In the genomic region with DNA sequence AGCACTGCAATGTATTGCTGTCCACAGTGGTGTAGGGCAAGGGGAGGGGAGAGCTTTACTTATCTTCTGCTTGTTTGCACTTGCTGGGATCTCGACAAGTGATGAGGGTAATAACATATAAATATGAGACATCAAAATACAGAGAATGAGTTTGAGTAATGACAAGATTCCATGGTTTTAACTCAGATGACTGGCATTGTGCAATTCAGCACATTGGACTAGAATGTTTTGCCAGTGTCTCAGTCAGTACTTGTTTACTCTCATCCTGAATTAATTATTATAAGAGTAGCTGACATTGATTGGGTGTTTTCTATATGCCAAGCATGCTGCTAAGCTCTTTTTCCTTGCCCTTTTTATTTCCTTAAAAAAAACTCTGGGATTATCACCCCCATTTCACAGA, we compare ENCODE assay signal across 27 cellular contexts.
DNase-seq lines count a peak whose midpoint lies in the region; ATAC-seq and TF ChIP-seq lines count a peak whose summit lies in the region.
"Had no signal": no experiment of that assay in that cellular context is flagged by ENCODE, and none has a peak within 500 bp of the region (broad histone marks: within the 10 kb centered on the region; RNA-seq: fewer than 3 reads in every experiment).

No MANE protein-coding gene starts in this region.

- no peaks in the 10 kb centered on the region for H3K36me3 ChIP-seq in KMS-11 (ENCODE audit: insufficient read depth)
- no peaks in the 10 kb centered on the region for H3K36me3 ChIP-seq in adrenal gland (replicated peaks in 1 of 2)
- H3K36me3 ChIP-seq: esophagus squamous epithelium, stomach, uterus had no signal

- H3K79me2 ChIP-seq in KMS-11 (ENCODE audit: insufficient read depth, low read depth): no peaks in the 10 kb centered on the region

- H3K27me3 ChIP-seq in KMS-11 (ENCODE audit: insufficient read depth, low read depth) (no peaks in the 10 kb centered on the region), adrenal gland (no peaks in the 10 kb centered on the region)
- H3K27me3 ChIP-seq: esophagus squamous epithelium, stomach, uterus had no signal

- H3K9ac ChIP-seq in KMS-11: no peak overlapping the region
- H3K9ac ChIP-seq: SK-N-SH had no signal

- no peaks in the 10 kb centered on the region for H3K9me3 ChIP-seq in adrenal gland (replicated peaks in 1 of 3)
- H3K9me3 ChIP-seq: esophagus squamous epithelium, SK-N-SH, stomach, uterus had no signal

- H4K20me1 ChIP-seq in KMS-11 (ENCODE audit: insufficient read depth): no peaks in the 10 kb centered on the region

- DNase-seq in AG10803 (ENCODE audit: low read depth): peak; percentile 47
- peak; percentile 52 for DNase-seq in epithelial cell of prostate (ENCODE audit: low read depth, low spot score)
- DNase-seq in left lobe of liver (ENCODE audit: low spot score): no peak
- DNase-seq in Kasumi-1 (lab: John Stamatoyannopoulos, UW): no peak
- no peak for DNase-seq in DMS 273 (lab: John Stamatoyannopoulos, UW; ENCODE audit: unreplicated experiment)
- no peak for DNase-seq in adrenal gland
- DNase-seq in HT-29 (ENCODE audit: low spot score): no peak
- DNase-seq: activated CD4-positive, alpha-beta T cell treated with anti-CD3 and anti-CD28 coated beads, Interleukin-2, amount 50 U/mL, for 1 hour; activated CD4-positive, CD25-positive, alpha-beta regulatory T cell; activated effector memory CD4-positive, alpha-beta T cell treated with anti-CD3 and anti-CD28 coated beads, Interleukin-2, amount 50 U/mL, for 16 hours; activated T-cell treated with anti-CD3 and anti-CD28 coated beads, Interleukin-2, amount 50 U/mL, for 24 hours; AML-193; CD8-positive, alpha-beta T cell; DMS 273 treated with DMSO at 0.1 percent for 48 hours; esophagus squamous epithelium; GOT3; HFFc6; hippocampal formation; NCI-H1092; NCI-H1694; NCI-H446; right cardiac atrium; SK-N-SH; stimulated activated CD4-positive, alpha-beta T cell treated with anti-CD3 and anti-CD28 coated beads, Interleukin-2, amount 100 ng/mL, for 48 hours; stomach; uterus had no signal

- H3K4me3 ChIP-seq in AG10803 (ENCODE audit: low read length) (no peak overlapping the region), KMS-11 (IDR thresholded peaks at IDR 0.05; ENCODE audit: insufficient read depth, low read depth, low read length) (no peak overlapping the region), adrenal gland (no peak overlapping the region)
- H3K4me3 ChIP-seq: esophagus squamous epithelium, stomach, uterus had no signal

- peak; percentile 92 for ATAC-seq in left lobe of liver
- ATAC-seq: CD8-positive, alpha-beta T cell; right cardiac atrium had no signal

- 71 to 88% (median 81%) methylated on average over 1 of the region's 1 CpG for WGBS in adrenal gland, 4 donors

- H3K27ac ChIP-seq in KMS-11 (peak overlapping the region; percentile 72), epithelial cell of prostate (peak overlapping the region; percentile 51), adrenal gland (no peak overlapping the region)
- H3K27ac ChIP-seq: esophagus squamous epithelium, stomach, uterus had no signal

- TF ChIP-seq CTCF in AG10803 (conservative IDR thresholded peaks at IDR 0.05; ENCODE audit: low read length) (no peak), KMS-11 (conservative IDR thresholded peaks at IDR 0.05; ENCODE audit: low read depth, low read length) (no peak), adrenal gland (IDR thresholded peaks at IDR 0.05) (no peak)

- peaks cover 46% of the 10 kb centered on the region for H3K4me1 ChIP-seq in KMS-11 (ENCODE audit: low read depth, poor library complexity, severe bottlenecking)
- H3K4me1 ChIP-seq in adrenal gland (replicated peaks in 1 of 2): no peaks in the 10 kb centered on the region
- H3K4me1 ChIP-seq: esophagus squamous epithelium, stomach, uterus had no signal

- intact Hi-C loops in adrenal gland (cut with DNase I): no loop called here

- H2AFZ ChIP-seq in KMS-11 (ENCODE audit: low read depth): no peak overlapping the region

- no peak for TF ChIP-seq POLR2A in adrenal gland (IDR thresholded peaks at IDR 0.05)

- H3K4me2 ChIP-seq in KMS-11: peak overlapping the region; percentile 66
- H3K4me2 ChIP-seq: SK-N-SH had no signal

Comparison
In these comparisons a context has a peak if more than half of its experiments do, and no peak if none do; other contexts are left out.
1. DNase-seq: peak in AG10803 (single experiment) and epithelial cell of prostate (single experiment); none in left lobe of liver (single experiment), Kasumi-1 (0 of 2), DMS 273 (single experiment), adrenal gland (0 of 7) and HT-29 (single experiment).
2. H3K27ac ChIP-seq: peak in KMS-11 (single experiment) and epithelial cell of prostate (single experiment); none in adrenal gland (0 of 5).